In genomic region chr1:243842978-243843490, GRCh38 we compare ENCODE assay signal across 7 cellular contexts. TPM values are rescaled to one million over a fixed set of nuclear protein-coding genes. Genes with fewer than 3 reads are reported as not detected.
A peak's percentile ranks its signal among the peaks of the same experiment; 100 is the strongest.
DNase-seq lines count a peak whose midpoint lies in the region; ATAC-seq and TF ChIP-seq lines count a peak whose summit lies in the region.

No MANE protein-coding gene starts in this region.

- TF ChIP-seq CTCF in heart left ventricle (IDR thresholded peaks at IDR 0.05): no peak

- peak overlapping the region in 1 of 12 donors; percentile 8 for H3K4me3 ChIP-seq in heart left ventricle

- no peaks in the 10 kb centered on the region for H3K27me3 ChIP-seq in heart left ventricle

- peaks cover 29% of the 10 kb centered on the region for H3K4me1 Mint-ChIP-seq in activated T-helper 1 cell treated with anti-CD3 and anti-CD28 coated beads, Interleukin-12 subunit alpha, Interleukin-12 subunit beta, Interleukin-2, Interleukin-4 antibody, amounts not matched to agents 30 ng/mL and 10 ng/mL and 1 ng/mL, durations not matched to agents 14 hours and 24 hours and 36 hours (ENCODE audit: low read depth)
- peaks cover 31% of the 10 kb centered on the region for H3K4me1 Mint-ChIP-seq in stimulated activated naive CD8-positive, alpha-beta T cell treated with anti-CD3 and anti-CD28 coated beads, Interleukin-15, amount 100 ng/mL, for 72 hours

- no peaks in the 10 kb centered on the region for H3K9me3 ChIP-seq in heart left ventricle

- peaks cover 4% of the 10 kb centered on the region for H3K27me3 Mint-ChIP-seq in activated T-helper 1 cell treated with anti-CD3 and anti-CD28 coated beads, Interleukin-12 subunit alpha, Interleukin-12 subunit beta, Interleukin-2, Interleukin-4 antibody, amounts not matched to agents 30 ng/mL and 10 ng/mL and 1 ng/mL, durations not matched to agents 14 hours and 24 hours and 36 hours (ENCODE audit: insufficient read depth)
- no peaks in the 10 kb centered on the region for H3K27me3 Mint-ChIP-seq in stimulated activated naive CD8-positive, alpha-beta T cell treated with anti-CD3 and anti-CD28 coated beads, Interleukin-15, amount 100 ng/mL, for 72 hours

- intact Hi-C loops in activated T-helper 1 cell treated with anti-CD3 and anti-CD28 coated beads, Interleukin-12 subunit alpha, Interleukin-12 subunit beta, Interleukin-2, Interleukin-4 antibody, amounts not matched to agents 30 ng/mL and 10 ng/mL and 1 ng/mL, durations not matched to agents 14 hours and 24 hours and 36 hours (cut with micrococcal nuclease): loop anchor here (10.0 kb wide), 1 partner anchor 1022 kb away; the partner anchor contains the start of gene HNRNPU
- intact Hi-C loops in heart left ventricle (cut with DNase I): loop anchor here in 1 of 10 donors (10.0 kb wide), 1 partner anchor 88 kb away; no protein-coding TSS in a partner anchor

- DNase-seq in HS-5 (ENCODE audit: low read depth) (peak; percentile 63), heart left ventricle (no peak), NCI-H2081 treated with DMSO at 0.1 percent for 48 hours (lab: John Stamatoyannopoulos, UW) (no peak)
- DNase-seq in activated T-helper 1 cell treated with anti-CD3 and anti-CD28 coated beads, Interleukin-12 subunit alpha, Interleukin-12 subunit beta, Interleukin-2, Interleukin-4 antibody, amounts not matched to agents 30 ng/mL and 10 ng/mL and 1 ng/mL, durations not matched to agents 14 hours and 24 hours and 36 hours (ENCODE audit: low spot score): no peak
- no peak for DNase-seq in stimulated activated naive CD8-positive, alpha-beta T cell treated with anti-CD3 and anti-CD28 coated beads, Interleukin-15, amount 100 ng/mL, for 72 hours

- H3K4me1 ChIP-seq in heart left ventricle: peaks cover 0 to 29% (median 3%) of the 10 kb centered on the region in 12 donors

- TF ChIP-seq POLR2A in heart left ventricle (IDR thresholded peaks at IDR 0.05): no peak

- H3K27ac ChIP-seq in heart left ventricle: peak overlapping the region in 10 of 12 donors; percentile 2 to 68 (median 38)

- peak in 3 of 4 donors; percentile 58 to 79 (median 76) for ATAC-seq in heart left ventricle
- ATAC-seq in stimulated activated naive CD8-positive, alpha-beta T cell treated with anti-CD3 and anti-CD28 coated beads, Interleukin-15, amount 100 ng/mL, for 72 hours: peak; percentile 39
- no peak for ATAC-seq in GM19328 (IDR thresholded peaks at IDR 0.05; ENCODE audit: unreplicated experiment)
- no peak for ATAC-seq in GM19463 (IDR thresholded peaks at IDR 0.05; ENCODE audit: unreplicated experiment)

- H3K4me3 Mint-ChIP-seq in activated T-helper 1 cell treated with anti-CD3 and anti-CD28 coated beads, Interleukin-12 subunit alpha, Interleukin-12 subunit beta, Interleukin-2, Interleukin-4 antibody, amounts not matched to agents 30 ng/mL and 10 ng/mL and 1 ng/mL, durations not matched to agents 14 hours and 24 hours and 36 hours: peak overlapping the region; percentile 74
- H3K4me3 Mint-ChIP-seq in stimulated activated naive CD8-positive, alpha-beta T cell treated with anti-CD3 and anti-CD28 coated beads, Interleukin-15, amount 100 ng/mL, for 72 hours: peak overlapping the region; percentile 35 to 55

- peaks cover 4% of the 10 kb centered on the region for H3K9me3 Mint-ChIP-seq in activated T-helper 1 cell treated with anti-CD3 and anti-CD28 coated beads, Interleukin-12 subunit alpha, Interleukin-12 subunit beta, Interleukin-2, Interleukin-4 antibody, amounts not matched to agents 30 ng/mL and 10 ng/mL and 1 ng/mL, durations not matched to agents 14 hours and 24 hours and 36 hours
- H3K9me3 Mint-ChIP-seq in stimulated activated naive CD8-positive, alpha-beta T cell treated with anti-CD3 and anti-CD28 coated beads, Interleukin-15, amount 100 ng/mL, for 72 hours: no peaks in the 10 kb centered on the region

- peaks cover 4% of the 10 kb centered on the region for H3K36me3 Mint-ChIP-seq in activated T-helper 1 cell treated with anti-CD3 and anti-CD28 coated beads, Interleukin-12 subunit alpha, Interleukin-12 subunit beta, Interleukin-2, Interleukin-4 antibody, amounts not matched to agents 30 ng/mL and 10 ng/mL and 1 ng/mL, durations not matched to agents 14 hours and 24 hours and 36 hours (ENCODE audit: low read depth)

- H3K36me3 ChIP-seq in heart left ventricle: no peaks in the 10 kb centered on the region

- peak overlapping the region; percentile 84 for H3K27ac Mint-ChIP-seq in activated T-helper 1 cell treated with anti-CD3 and anti-CD28 coated beads, Interleukin-12 subunit alpha, Interleukin-12 subunit beta, Interleukin-2, Interleukin-4 antibody, amounts not matched to agents 30 ng/mL and 10 ng/mL and 1 ng/mL, durations not matched to agents 14 hours and 24 hours and 36 hours
- H3K27ac Mint-ChIP-seq in stimulated activated naive CD8-positive, alpha-beta T cell treated with anti-CD3 and anti-CD28 coated beads, Interleukin-15, amount 100 ng/mL, for 72 hours: peak overlapping the region; percentile 22 to 73

- 63 to 70% (median 68%) methylated on average over 4 of the region's 4 CpGs for WGBS in heart left ventricle, 4 donors

RNA-seq across cellular contexts. Expression of gene AKT3, which starts 7.0 kb away (rescaled TPM):
- 40.1 and 44.0 TPM in 2 replicates for total RNA-seq in activated T-helper 1 cell treated with anti-CD3 and anti-CD28 coated beads, Interleukin-12 subunit alpha, Interleukin-12 subunit beta, Interleukin-2, Interleukin-4 antibody, amounts not matched to agents 30 ng/mL and 10 ng/mL and 1 ng/mL, durations not matched to agents 14 hours and 24 hours and 36 hours
- 10 to 100 TPM; 12.1 to 27.9 (median 19.9) TPM for total RNA-seq in heart left ventricle
- 1 to 10 TPM; 3.2 to 8.6 TPM for polyA plus RNA-seq in heart left ventricle

Comparison
In these comparisons a context has a peak if more than half of its experiments do, and no peak if none do; other contexts are left out.
1. ATAC-seq: peak in heart left ventricle (3 of 4) and stimulated activated naive CD8-positive, alpha-beta T cell treated with anti-CD3 and anti-CD28 coated beads, Interleukin-15, amount 100 ng/mL, for 72 hours (single experiment); none in GM19328 (single experiment) and GM19463 (single experiment).